ENCODE assay signal across 3 cellular contexts in the genomic region with DNA sequence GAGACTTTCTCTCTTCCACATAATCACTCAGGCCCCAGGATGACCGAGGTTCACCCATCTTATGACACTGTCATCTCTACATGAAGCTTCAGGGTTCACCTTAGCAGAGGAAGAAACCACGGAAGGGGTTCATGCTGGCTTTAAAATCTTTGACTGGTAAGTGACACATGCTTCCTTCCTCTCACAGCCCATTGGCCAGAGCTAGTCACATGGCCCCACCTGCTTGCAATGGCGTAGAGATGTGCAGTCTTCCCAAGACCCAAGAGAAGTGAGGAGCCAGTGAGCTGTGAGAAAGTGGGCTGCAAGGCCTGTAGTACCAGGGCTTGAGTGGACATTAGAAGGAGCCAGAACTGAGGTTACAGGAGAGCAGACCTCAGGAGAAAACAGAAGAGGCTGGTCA.
A peak's percentile ranks its signal among the peaks of the same experiment; 100 is the strongest.
TF ChIP-seq lines count a peak whose summit lies in the region.

No MANE protein-coding gene starts in this region.

TF ChIP-seq in HepG2, 621 proteins besides CTCF, POLR2A, EP300 and RAD21:
- no peak for TF ChIP-seq ATAD3A (CRISPR knock-in tag; IDR thresholded peaks at IDR 0.05)
- TF ChIP-seq, protein P1, sequence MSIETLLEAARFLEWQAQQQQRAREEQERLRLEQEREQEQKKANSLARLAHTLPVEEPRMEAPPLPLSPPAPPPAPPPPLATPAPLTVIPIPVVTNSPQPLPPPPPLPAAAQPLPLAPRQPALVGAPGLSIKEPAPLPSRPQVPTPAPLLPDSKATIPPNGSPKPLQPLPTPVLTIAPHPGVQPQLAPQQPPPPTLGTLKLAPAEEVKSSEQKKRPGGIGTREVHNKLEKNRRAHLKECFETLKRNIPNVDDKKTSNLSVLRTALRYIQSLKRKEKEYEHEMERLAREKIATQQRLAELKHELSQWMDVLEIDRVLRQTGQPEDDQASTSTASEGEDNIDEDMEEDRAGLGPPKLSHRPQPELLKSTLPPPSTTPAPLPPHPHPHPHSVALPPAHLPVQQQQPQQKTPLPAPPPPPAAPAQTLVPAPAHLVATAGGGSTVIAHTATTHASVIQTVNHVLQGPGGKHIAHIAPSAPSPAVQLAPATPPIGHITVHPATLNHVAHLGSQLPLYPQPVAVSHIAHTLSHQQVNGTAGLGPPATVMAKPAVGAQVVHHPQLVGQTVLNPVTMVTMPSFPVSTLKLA (IDR thresholded peaks at IDR 0.05) = peak; percentile 70

TF ChIP-seq in WTC11, 78 proteins besides CTCF, POLR2A, EP300 and RAD21:
- TF ChIP-seq, protein P2, sequence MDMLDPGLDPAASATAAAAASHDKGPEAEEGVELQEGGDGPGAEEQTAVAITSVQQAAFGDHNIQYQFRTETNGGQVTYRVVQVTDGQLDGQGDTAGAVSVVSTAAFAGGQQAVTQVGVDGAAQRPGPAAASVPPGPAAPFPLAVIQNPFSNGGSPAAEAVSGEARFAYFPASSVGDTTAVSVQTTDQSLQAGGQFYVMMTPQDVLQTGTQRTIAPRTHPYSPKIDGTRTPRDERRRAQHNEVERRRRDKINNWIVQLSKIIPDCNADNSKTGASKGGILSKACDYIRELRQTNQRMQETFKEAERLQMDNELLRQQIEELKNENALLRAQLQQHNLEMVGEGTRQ (CRISPR knock-in tag; IDR thresholded peaks at IDR 0.05) = peak; percentile 56
- TF ChIP-seq NR2C2 (CRISPR knock-in tag; IDR thresholded peaks at IDR 0.05) (no peak), NFYB (CRISPR knock-in tag; conservative IDR thresholded peaks at IDR 0.05; ENCODE audit: low read depth) (0 out of 2 replicates have a peak, but pooled peaks have one; percentile 28), MAX (CRISPR knock-in tag; IDR thresholded peaks at IDR 0.05) (no peak), USF1 (CRISPR knock-in tag; IDR thresholded peaks at IDR 0.05) (0 out of 2 replicates have a peak, but pooled peaks have one; percentile 47), ZNF396 (CRISPR knock-in tag; IDR thresholded peaks at IDR 0.05; ENCODE audit: borderline replicate concordance) (no peak)
- TF ChIP-seq, protein P3, sequence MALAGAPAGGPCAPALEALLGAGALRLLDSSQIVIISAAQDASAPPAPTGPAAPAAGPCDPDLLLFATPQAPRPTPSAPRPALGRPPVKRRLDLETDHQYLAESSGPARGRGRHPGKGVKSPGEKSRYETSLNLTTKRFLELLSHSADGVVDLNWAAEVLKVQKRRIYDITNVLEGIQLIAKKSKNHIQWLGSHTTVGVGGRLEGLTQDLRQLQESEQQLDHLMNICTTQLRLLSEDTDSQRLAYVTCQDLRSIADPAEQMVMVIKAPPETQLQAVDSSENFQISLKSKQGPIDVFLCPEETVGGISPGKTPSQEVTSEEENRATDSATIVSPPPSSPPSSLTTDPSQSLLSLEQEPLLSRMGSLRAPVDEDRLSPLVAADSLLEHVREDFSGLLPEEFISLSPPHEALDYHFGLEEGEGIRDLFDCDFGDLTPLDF (CRISPR knock-in tag; IDR thresholded peaks at IDR 0.05) = no peak
- TF ChIP-seq, protein P4, sequence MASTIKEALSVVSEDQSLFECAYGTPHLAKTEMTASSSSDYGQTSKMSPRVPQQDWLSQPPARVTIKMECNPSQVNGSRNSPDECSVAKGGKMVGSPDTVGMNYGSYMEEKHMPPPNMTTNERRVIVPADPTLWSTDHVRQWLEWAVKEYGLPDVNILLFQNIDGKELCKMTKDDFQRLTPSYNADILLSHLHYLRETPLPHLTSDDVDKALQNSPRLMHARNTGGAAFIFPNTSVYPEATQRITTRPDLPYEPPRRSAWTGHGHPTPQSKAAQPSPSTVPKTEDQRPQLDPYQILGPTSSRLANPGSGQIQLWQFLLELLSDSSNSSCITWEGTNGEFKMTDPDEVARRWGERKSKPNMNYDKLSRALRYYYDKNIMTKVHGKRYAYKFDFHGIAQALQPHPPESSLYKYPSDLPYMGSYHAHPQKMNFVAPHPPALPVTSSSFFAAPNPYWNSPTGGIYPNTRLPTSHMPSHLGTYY (CRISPR knock-in tag; IDR thresholded peaks at IDR 0.05) = no peak

TF ChIP-seq in K562, 482 proteins besides CTCF, POLR2A, EP300 and RAD21:
- peak; percentile 63 for TF ChIP-seq NFYB (IDR thresholded peaks at IDR 0.05; ENCODE audit: extremely low read depth, insufficient read length)
- TF ChIP-seq, protein P2 (CRISPR knock-in tag; IDR thresholded peaks at IDR 0.05) = peak; percentile 57
- TF ChIP-seq DEAF1 (CRISPR knock-in tag; IDR thresholded peaks at IDR 0.05) = no peak
TF ChIP-seq in K562: peak in this region for 2.
